In the genomic region with DNA sequence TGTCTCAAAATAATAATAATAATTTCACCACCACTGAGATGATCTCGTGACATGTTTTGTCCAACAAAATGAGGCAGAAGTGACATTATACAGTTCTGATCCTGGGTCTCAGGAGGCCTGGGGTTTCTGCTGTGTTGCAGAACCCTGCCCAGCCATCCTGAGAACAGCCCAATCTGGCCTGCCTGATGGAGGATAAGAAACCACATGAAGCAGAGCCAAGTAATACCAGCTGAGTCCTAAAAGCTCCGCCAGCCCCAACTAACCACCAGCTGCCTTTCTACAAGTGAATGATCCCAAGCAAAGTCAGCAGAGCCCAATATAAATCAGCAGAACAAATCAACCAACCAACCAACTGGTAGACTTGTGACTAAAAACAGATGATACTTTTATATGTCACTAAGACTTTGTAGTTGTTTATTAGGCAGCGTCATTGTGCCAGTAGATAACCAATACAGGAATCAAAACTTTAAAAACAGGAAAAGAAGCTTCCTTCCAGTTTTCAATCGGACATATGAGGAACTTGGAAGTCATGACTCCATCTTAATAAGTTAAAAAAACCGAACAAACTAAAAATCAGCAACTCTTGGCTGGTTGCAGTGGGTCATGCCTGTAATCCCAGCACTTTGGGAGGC, we compare ENCODE assay signal across 1 cellular context.
A peak's percentile ranks its signal among the peaks of the same experiment; 100 is the strongest.
TF ChIP-seq lines count a peak whose summit lies in the region.

No MANE protein-coding gene starts in this region.

TF ChIP-seq in K562, 482 proteins besides CTCF, POLR2A, EP300 and RAD21 (continued from another document):
- TF ChIP-seq FOXA3 (CRISPR knock-in tag; conservative IDR thresholded peaks at IDR 0.05 in 1 of 2, IDR thresholded peaks at IDR 0.05 in 1 of 2) (no peak), ELF2 (CRISPR knock-in tag; IDR thresholded peaks at IDR 0.05) (no peak), HDGF (IDR thresholded peaks at IDR 0.05) (no peak), SRSF7 (optimal IDR thresholded peaks at IDR 0.05; ENCODE audit: low read depth, low read length) (no peak), CEBPG (CRISPR knock-in tag; IDR thresholded peaks at IDR 0.05) (no peak), CEBPG (tag; conservative IDR thresholded peaks at IDR 0.05 in 1 of 2, IDR thresholded peaks at IDR 0.05 in 1 of 2) (no peak), KDM4B (IDR thresholded peaks at IDR 0.05; ENCODE audit: borderline replicate concordance in 2 of 2, low read depth in 1 of 2) (no peak), FOXM1 (IDR thresholded peaks at IDR 0.05; ENCODE audit: low read depth) (no peak), FOXM1 (CRISPR knock-in tag; IDR thresholded peaks at IDR 0.05; ENCODE audit: low read depth) (no peak), ZNF584 (CRISPR knock-in tag; IDR thresholded peaks at IDR 0.05; ENCODE audit: low read depth) (no peak), ZNF444 (CRISPR knock-in tag; IDR thresholded peaks at IDR 0.05) (no peak), KAT2B (IDR thresholded peaks at IDR 0.05; ENCODE audit: low read depth, low read length) (no peak), TAF7 (tag; IDR thresholded peaks at IDR 0.05) (no peak), MAFK (IDR thresholded peaks at IDR 0.05; ENCODE audit: low read length) (no peak), NBN (IDR thresholded peaks at IDR 0.05; ENCODE audit: low read depth) (no peak), CBFB (CRISPR knock-in tag; IDR thresholded peaks at IDR 0.05) (no peak), SUPT5H (IDR thresholded peaks at IDR 0.05) (no peak), RFX1 (IDR thresholded peaks at IDR 0.05) (no peak), IFI16 (CRISPR knock-in tag; IDR thresholded peaks at IDR 0.05) (no peak), SP2 (IDR thresholded peaks at IDR 0.05; ENCODE audit: extremely low read depth, low read depth, low read length, poor library complexity, severe bottlenecking) (no peak), SIRT6 (IDR thresholded peaks at IDR 0.05; ENCODE audit: low read depth, low read length) (no peak), RCOR1 (IDR thresholded peaks at IDR 0.05; ENCODE audit: borderline replicate concordance in 1 of 2, low read depth in 2 of 2, low read length in 2 of 2) (0 out of 4 replicates have a peak, but pooled peaks of 1 of the 2 experiments have one; percentile 54), POLR2AphosphoS5 (IDR thresholded peaks at IDR 0.05; ENCODE audit: control insufficient read depth, insufficient read depth, low read depth, low read length) (no peak), MTA1 (IDR thresholded peaks at IDR 0.05; ENCODE audit: borderline replicate concordance) (no peak), ZNF134 (CRISPR knock-in tag; conservative IDR thresholded peaks at IDR 0.05) (no peak), HNRNPL (IDR thresholded peaks at IDR 0.05; ENCODE audit: low read depth, low read length) (no peak), CREM (IDR thresholded peaks at IDR 0.05; ENCODE audit: low read depth) (no peak), ZNF766 (CRISPR knock-in tag; conservative IDR thresholded peaks at IDR 0.05) (0 out of 2 replicates have a peak, but pooled peaks have one; percentile 19), CBFA2T3 (IDR thresholded peaks at IDR 0.05) (0 out of 2 replicates have a peak, but pooled peaks have one; percentile 17), NR1H2 (CRISPR knock-in tag; IDR thresholded peaks at IDR 0.05) (no peak), SAFB2 (IDR thresholded peaks at IDR 0.05; ENCODE audit: borderline replicate concordance, low read depth, low read length, severe bottlenecking) (no peak), PTTG1 (tag; IDR thresholded peaks at IDR 0.05; ENCODE audit: low read depth) (no peak), SMAD4 (CRISPR knock-in tag; conservative IDR thresholded peaks at IDR 0.05) (no peak), ZNF232 (CRISPR knock-in tag; IDR thresholded peaks at IDR 0.05) (no peak)
- TF ChIP-seq, protein P1, sequence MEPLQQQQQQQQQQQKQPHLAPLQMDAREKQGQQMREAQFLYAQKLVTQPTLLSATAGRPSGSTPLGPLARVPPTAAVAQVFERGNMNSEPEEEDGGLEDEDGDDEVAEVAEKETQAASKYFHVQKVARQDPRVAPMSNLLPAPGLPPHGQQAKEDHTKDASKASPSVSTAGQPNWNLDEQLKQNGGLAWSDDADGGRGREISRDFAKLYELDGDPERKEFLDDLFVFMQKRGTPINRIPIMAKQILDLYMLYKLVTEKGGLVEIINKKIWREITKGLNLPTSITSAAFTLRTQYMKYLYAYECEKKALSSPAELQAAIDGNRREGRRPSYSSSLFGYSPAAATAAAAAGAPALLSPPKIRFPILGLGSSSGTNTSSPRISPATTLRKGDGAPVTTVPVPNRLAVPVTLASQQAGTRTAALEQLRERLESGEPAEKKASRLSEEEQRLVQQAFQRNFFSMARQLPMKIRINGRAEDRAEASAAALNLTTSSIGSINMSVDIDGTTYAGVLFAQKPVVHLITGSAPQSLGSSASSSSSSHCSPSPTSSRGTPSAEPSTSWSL (CRISPR knock-in tag; IDR thresholded peaks at IDR 0.05; ENCODE audit: borderline replicate concordance), result no peak
- TF ChIP-seq, protein P2, sequence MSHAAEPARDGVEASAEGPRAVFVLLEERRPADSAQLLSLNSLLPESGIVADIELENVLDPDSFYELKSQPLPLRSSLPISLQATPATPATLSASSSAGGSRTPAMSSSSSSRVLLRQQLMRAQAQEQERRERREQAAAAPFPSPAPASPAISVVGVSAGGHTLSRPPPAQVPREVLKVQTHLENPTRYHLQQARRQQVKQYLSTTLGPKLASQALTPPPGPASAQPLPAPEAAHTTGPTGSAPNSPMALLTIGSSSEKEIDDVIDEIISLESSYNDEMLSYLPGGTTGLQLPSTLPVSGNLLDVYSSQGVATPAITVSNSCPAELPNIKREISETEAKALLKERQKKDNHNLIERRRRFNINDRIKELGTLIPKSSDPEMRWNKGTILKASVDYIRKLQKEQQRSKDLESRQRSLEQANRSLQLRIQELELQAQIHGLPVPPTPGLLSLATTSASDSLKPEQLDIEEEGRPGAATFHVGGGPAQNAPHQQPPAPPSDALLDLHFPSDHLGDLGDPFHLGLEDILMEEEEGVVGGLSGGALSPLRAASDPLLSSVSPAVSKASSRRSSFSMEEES (CRISPR knock-in tag; IDR thresholded peaks at IDR 0.05), result peak; percentile 32
- TF ChIP-seq, protein P3, sequence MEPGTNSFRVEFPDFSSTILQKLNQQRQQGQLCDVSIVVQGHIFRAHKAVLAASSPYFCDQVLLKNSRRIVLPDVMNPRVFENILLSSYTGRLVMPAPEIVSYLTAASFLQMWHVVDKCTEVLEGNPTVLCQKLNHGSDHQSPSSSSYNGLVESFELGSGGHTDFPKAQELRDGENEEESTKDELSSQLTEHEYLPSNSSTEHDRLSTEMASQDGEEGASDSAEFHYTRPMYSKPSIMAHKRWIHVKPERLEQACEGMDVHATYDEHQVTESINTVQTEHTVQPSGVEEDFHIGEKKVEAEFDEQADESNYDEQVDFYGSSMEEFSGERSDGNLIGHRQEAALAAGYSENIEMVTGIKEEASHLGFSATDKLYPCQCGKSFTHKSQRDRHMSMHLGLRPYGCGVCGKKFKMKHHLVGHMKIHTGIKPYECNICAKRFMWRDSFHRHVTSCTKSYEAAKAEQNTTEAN (CRISPR knock-in tag; IDR thresholded peaks at IDR 0.05), result no peak
- TF ChIP-seq, protein P4, sequence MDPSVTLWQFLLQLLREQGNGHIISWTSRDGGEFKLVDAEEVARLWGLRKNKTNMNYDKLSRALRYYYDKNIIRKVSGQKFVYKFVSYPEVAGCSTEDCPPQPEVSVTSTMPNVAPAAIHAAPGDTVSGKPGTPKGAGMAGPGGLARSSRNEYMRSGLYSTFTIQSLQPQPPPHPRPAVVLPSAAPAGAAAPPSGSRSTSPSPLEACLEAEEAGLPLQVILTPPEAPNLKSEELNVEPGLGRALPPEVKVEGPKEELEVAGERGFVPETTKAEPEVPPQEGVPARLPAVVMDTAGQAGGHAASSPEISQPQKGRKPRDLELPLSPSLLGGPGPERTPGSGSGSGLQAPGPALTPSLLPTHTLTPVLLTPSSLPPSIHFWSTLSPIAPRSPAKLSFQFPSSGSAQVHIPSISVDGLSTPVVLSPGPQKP (CRISPR knock-in tag; IDR thresholded peaks at IDR 0.05), result no peak
- TF ChIP-seq, protein P5, sequence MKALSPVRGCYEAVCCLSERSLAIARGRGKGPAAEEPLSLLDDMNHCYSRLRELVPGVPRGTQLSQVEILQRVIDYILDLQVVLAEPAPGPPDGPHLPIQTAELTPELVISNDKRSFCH (CRISPR knock-in tag; IDR thresholded peaks at IDR 0.05), result no peak
- TF ChIP-seq, protein P5 (tag; IDR thresholded peaks at IDR 0.05), result no peak
- TF ChIP-seq, protein P6, sequence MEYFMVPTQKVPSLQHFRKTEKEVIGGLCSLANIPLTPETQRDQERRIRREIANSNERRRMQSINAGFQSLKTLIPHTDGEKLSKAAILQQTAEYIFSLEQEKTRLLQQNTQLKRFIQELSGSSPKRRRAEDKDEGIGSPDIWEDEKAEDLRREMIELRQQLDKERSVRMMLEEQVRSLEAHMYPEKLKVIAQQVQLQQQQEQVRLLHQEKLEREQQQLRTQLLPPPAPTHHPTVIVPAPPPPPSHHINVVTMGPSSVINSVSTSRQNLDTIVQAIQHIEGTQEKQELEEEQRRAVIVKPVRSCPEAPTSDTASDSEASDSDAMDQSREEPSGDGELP (CRISPR knock-in tag; IDR thresholded peaks at IDR 0.05; ENCODE audit: borderline replicate concordance), result peak; percentile 44; the same call in 1 of the 2 replicates
- TF ChIP-seq, protein P7, sequence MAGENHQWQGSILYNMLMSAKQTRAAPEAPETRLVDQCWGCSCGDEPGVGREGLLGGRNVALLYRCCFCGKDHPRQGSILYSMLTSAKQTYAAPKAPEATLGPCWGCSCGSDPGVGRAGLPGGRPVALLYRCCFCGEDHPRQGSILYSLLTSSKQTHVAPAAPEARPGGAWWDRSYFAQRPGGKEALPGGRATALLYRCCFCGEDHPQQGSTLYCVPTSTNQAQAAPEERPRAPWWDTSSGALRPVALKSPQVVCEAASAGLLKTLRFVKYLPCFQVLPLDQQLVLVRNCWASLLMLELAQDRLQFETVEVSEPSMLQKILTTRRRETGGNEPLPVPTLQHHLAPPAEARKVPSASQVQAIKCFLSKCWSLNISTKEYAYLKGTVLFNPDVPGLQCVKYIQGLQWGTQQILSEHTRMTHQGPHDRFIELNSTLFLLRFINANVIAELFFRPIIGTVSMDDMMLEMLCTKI (IDR thresholded peaks at IDR 0.05; ENCODE audit: partially characterized antibody), result no peak
- TF ChIP-seq, protein P8, sequence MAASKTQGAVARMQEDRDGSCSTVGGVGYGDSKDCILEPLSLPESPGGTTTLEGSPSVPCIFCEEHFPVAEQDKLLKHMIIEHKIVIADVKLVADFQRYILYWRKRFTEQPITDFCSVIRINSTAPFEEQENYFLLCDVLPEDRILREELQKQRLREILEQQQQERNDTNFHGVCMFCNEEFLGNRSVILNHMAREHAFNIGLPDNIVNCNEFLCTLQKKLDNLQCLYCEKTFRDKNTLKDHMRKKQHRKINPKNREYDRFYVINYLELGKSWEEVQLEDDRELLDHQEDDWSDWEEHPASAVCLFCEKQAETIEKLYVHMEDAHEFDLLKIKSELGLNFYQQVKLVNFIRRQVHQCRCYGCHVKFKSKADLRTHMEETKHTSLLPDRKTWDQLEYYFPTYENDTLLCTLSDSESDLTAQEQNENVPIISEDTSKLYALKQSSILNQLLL (CRISPR knock-in tag; IDR thresholded peaks at IDR 0.05; ENCODE audit: borderline replicate concordance), result no peak
- TF ChIP-seq, protein P9, sequence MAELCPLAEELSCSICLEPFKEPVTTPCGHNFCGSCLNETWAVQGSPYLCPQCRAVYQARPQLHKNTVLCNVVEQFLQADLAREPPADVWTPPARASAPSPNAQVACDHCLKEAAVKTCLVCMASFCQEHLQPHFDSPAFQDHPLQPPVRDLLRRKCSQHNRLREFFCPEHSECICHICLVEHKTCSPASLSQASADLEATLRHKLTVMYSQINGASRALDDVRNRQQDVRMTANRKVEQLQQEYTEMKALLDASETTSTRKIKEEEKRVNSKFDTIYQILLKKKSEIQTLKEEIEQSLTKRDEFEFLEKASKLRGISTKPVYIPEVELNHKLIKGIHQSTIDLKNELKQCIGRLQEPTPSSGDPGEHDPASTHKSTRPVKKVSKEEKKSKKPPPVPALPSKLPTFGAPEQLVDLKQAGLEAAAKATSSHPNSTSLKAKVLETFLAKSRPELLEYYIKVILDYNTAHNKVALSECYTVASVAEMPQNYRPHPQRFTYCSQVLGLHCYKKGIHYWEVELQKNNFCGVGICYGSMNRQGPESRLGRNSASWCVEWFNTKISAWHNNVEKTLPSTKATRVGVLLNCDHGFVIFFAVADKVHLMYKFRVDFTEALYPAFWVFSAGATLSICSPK (IDR thresholded peaks at IDR 0.05; ENCODE audit: borderline replicate concordance), result no peak
- TF ChIP-seq, protein P10, sequence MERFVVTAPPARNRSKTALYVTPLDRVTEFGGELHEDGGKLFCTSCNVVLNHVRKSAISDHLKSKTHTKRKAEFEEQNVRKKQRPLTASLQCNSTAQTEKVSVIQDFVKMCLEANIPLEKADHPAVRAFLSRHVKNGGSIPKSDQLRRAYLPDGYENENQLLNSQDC (CRISPR knock-in tag; IDR thresholded peaks at IDR 0.05), result no peak
